In the genomic region with DNA sequence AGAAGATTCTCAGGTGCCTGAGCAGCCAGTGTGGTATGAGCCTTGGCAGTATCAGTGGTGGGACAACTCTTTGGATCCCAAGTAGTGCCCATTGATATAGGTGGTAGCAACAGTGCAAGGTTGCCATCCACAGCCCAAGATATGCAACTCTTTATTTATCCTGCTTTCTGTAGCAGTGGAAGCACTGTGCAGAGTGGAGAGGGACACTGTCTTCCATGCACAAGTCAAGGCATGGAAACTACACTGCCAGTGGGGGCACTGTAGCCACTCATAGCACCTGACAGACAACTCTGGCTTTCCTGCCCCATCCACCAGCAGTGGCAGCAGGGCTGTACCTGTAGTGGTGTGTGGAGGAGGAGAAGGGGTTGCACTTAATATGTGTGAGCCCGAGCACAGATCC, we compare ENCODE assay signal across 1 cellular context.
TF ChIP-seq lines count a peak whose summit lies in the region.

No MANE protein-coding gene starts in this region.

TF ChIP-seq in HepG2, 621 proteins besides CTCF, POLR2A, EP300 and RAD21 (continued from another document):
- TF ChIP-seq, protein P1, sequence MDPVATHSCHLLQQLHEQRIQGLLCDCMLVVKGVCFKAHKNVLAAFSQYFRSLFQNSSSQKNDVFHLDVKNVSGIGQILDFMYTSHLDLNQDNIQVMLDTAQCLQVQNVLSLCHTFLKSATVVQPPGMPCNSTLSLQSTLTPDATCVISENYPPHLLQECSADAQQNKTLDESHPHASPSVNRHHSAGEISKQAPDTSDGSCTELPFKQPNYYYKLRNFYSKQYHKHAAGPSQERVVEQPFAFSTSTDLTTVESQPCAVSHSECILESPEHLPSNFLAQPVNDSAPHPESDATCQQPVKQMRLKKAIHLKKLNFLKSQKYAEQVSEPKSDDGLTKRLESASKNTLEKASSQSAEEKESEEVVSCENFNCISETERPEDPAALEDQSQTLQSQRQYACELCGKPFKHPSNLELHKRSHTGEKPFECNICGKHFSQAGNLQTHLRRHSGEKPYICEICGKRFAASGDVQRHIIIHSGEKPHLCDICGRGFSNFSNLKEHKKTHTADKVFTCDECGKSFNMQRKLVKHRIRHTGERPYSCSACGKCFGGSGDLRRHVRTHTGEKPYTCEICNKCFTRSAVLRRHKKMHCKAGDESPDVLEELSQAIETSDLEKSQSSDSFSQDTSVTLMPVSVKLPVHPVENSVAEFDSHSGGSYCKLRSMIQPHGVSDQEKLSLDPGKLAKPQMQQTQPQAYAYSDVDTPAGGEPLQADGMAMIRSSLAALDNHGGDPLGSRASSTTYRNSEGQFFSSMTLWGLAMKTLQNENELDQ (CRISPR knock-in tag; IDR thresholded peaks at IDR 0.05; ENCODE audit: borderline replicate concordance), result no peak
- TF ChIP-seq, protein P2, sequence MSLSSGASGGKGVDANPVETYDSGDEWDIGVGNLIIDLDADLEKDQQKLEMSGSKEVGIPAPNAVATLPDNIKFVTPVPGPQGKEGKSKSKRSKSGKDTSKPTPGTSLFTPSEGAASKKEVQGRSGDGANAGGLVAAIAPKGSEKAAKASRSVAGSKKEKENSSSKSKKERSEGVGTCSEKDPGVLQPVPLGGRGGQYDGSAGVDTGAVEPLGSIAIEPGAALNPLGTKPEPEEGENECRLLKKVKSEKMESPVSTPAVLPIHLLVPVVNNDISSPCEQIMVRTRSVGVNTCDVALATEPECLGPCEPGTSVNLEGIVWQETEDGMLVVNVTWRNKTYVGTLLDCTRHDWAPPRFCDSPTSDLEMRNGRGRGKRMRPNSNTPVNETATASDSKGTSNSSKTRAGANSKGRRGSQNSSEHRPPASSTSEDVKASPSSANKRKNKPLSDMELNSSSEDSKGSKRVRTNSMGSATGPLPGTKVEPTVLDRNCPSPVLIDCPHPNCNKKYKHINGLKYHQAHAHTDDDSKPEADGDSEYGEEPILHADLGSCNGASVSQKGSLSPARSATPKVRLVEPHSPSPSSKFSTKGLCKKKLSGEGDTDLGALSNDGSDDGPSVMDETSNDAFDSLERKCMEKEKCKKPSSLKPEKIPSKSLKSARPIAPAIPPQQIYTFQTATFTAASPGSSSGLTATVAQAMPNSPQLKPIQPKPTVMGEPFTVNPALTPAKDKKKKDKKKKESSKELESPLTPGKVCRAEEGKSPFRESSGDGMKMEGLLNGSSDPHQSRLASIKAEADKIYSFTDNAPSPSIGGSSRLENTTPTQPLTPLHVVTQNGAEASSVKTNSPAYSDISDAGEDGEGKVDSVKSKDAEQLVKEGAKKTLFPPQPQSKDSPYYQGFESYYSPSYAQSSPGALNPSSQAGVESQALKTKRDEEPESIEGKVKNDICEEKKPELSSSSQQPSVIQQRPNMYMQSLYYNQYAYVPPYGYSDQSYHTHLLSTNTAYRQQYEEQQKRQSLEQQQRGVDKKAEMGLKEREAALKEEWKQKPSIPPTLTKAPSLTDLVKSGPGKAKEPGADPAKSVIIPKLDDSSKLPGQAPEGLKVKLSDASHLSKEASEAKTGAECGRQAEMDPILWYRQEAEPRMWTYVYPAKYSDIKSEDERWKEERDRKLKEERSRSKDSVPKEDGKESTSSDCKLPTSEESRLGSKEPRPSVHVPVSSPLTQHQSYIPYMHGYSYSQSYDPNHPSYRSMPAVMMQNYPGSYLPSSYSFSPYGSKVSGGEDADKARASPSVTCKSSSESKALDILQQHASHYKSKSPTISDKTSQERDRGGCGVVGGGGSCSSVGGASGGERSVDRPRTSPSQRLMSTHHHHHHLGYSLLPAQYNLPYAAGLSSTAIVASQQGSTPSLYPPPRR (CRISPR knock-in tag; IDR thresholded peaks at IDR 0.05; ENCODE audit: borderline replicate concordance), result no peak
- no peak for TF ChIP-seq ZKSCAN5 (CRISPR knock-in tag; IDR thresholded peaks at IDR 0.05)
- no peak for TF ChIP-seq XBP1 (CRISPR knock-in tag; IDR thresholded peaks at IDR 0.05)
